Comparison of ENCODE assay signal across 22 cellular contexts in the genomic region with DNA sequence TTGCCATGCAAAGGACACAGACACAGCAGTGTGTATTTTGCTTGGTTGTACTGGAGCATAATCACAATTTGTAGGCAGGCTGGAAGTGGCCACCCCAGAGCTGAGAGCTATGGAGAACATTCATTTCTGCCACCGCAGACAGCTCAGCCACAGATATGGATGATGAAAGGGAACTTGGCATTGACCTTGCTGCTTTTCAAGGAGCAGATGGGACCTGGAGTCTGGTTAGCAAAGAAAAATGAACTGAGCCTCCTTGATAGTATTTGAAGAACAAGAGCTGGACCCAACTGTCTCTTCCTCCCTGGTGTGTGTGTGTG.
"Had no signal": no experiment of that assay in that cellular context is flagged by ENCODE, and none has a peak within 500 bp of the region (broad histone marks: within the 10 kb centered on the region; RNA-seq: fewer than 3 reads in every experiment).

No MANE protein-coding gene starts in this region.

- H3K27me3 ChIP-seq: foreskin keratinocyte, right atrium auricular region, tibial artery, uterus had no signal

- H3K4me3 Mint-ChIP-seq: activated CD4-positive, alpha-beta T cell treated with anti-CD3 and anti-CD28 coated beads, Interleukin-2, amount 10 ng/mL, durations not matched to agents 24 days and 14 days; activated naive CD8-positive, alpha-beta T cell treated with anti-CD3 and anti-CD28 coated beads for 36 hours; activated T-cell treated with anti-CD3 and anti-CD28 coated beads, Interleukin-2, amount 50 U/mL, for 72 hours; brain; natural killer cell had no signal

- H3K4me3 ChIP-seq: right atrium auricular region, tibial artery, uterus had no signal

- H3K4me1 ChIP-seq: right atrium auricular region, tibial artery, uterus had no signal

- ATAC-seq: activated T-cell treated with anti-CD3 and anti-CD28 coated beads, Interleukin-2, amount 50 U/mL, for 72 hours had no signal

- H3K9me3 Mint-ChIP-seq: activated CD4-positive, alpha-beta T cell treated with anti-CD3 and anti-CD28 coated beads, Interleukin-2, amount 10 ng/mL, durations not matched to agents 24 days and 14 days had no signal

- DNase-seq: activated CD4-positive, alpha-beta T cell treated with anti-CD3 and anti-CD28 coated beads, Interleukin-2, amount 10 ng/mL, durations not matched to agents 24 days and 14 days; activated CD4-positive, CD25-positive, alpha-beta regulatory T cell; activated CD8-positive, alpha-beta memory T cell treated with anti-CD3 and anti-CD28 coated beads, Interleukin-2, amount 50 U/mL, for 48 hours; activated gamma-delta T cell treated with Interleukin-2 at 50 U/mL for 16 hours; activated naive CD8-positive, alpha-beta T cell treated with anti-CD3 and anti-CD28 coated beads for 36 hours; activated T-cell treated with anti-CD3 and anti-CD28 coated beads, Interleukin-2, amount 50 U/mL, for 72 hours; cortex of kidney; effector CD8-positive, alpha-beta T cell; head of caudate nucleus; natural killer cell; occipital lobe; stimulated activated CD4-positive, alpha-beta T cell treated with anti-CD3 and anti-CD28 coated beads, Interleukin-15, amount 100 ng/mL, for 24 hours; stimulated activated CD4-positive, alpha-beta T cell treated with anti-CD3 and anti-CD28 coated beads, Interleukin-4, amount 100 ng/mL, for 1 hour; stimulated activated naive CD4-positive, alpha-beta T cell; T-helper 2 cell; tibial artery; uterus had no signal

- FAIRE-seq: islet of Langerhans, TTC549 had no signal

- H3K27ac Mint-ChIP-seq: activated CD4-positive, alpha-beta T cell treated with anti-CD3 and anti-CD28 coated beads, Interleukin-2, amount 10 ng/mL, durations not matched to agents 24 days and 14 days; activated naive CD8-positive, alpha-beta T cell treated with anti-CD3 and anti-CD28 coated beads for 36 hours; activated T-cell treated with anti-CD3 and anti-CD28 coated beads, Interleukin-2, amount 50 U/mL, for 72 hours; brain; natural killer cell had no signal

- H3K4me1 Mint-ChIP-seq: activated CD4-positive, alpha-beta T cell treated with anti-CD3 and anti-CD28 coated beads, Interleukin-2, amount 10 ng/mL, durations not matched to agents 24 days and 14 days; activated naive CD8-positive, alpha-beta T cell treated with anti-CD3 and anti-CD28 coated beads for 36 hours had no signal

- H3K36me3 ChIP-seq: right atrium auricular region, tibial artery, uterus had no signal

- H3K27ac ChIP-seq: foreskin keratinocyte, right atrium auricular region, tibial artery, uterus had no signal

- H3K27me3 Mint-ChIP-seq: activated CD4-positive, alpha-beta T cell treated with anti-CD3 and anti-CD28 coated beads, Interleukin-2, amount 10 ng/mL, durations not matched to agents 24 days and 14 days; activated naive CD8-positive, alpha-beta T cell treated with anti-CD3 and anti-CD28 coated beads for 36 hours had no signal

- H3K9me3 ChIP-seq: right atrium auricular region, uterus had no signal
